Comparison of ENCODE assay signal across 21 cellular contexts in the genomic region with DNA sequence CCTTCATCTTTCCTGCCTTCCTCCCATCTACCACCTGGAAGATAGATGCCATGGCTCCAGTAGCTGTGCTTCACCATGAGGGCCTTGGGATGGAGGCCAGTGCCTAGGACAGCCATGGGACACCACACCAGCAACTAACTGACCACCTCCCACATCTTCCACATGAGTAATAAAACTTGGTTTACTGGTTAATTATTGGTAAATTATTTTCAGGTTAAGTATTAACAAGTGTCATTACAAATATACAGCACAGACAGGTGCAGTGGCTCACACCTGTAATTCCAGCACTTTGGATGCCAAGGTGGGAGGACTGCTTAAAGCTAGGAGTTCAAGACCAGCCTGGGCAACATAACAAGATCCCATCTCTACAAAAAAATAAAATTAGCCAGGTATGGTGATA. TPM values are rescaled to one million over a fixed set of nuclear protein-coding genes. Genes with fewer than 3 reads are reported as not detected.
A peak's percentile ranks its signal among the peaks of the same experiment; 100 is the strongest.
DNase-seq lines count a peak whose midpoint lies in the region; ATAC-seq and TF ChIP-seq lines count a peak whose summit lies in the region.
"Had no signal": no experiment of that assay in that cellular context is flagged by ENCODE, and none has a peak within 500 bp of the region (broad histone marks: within the 10 kb centered on the region; RNA-seq: fewer than 3 reads in every experiment).

No MANE protein-coding gene starts in this region.

- no peak for TF ChIP-seq CTCF in brain (conservative IDR thresholded peaks at IDR 0.05)
- no peak for TF ChIP-seq CTCF in BE2C (IDR thresholded peaks at IDR 0.05; ENCODE audit: low read depth, low read length)

- H3K4me1 Mint-ChIP-seq in T-helper 17 cell, result peaks cover 18% of the 10 kb centered on the region
- peaks cover 82% of the 10 kb centered on the region for H3K4me1 Mint-ChIP-seq in brain
- peaks cover 21% of the 10 kb centered on the region for H3K4me1 Mint-ChIP-seq in stimulated activated effector memory CD8-positive, alpha-beta T cell treated with anti-CD3 and anti-CD28 coated beads, Interleukin-12 subunit alpha, Interleukin-12 subunit beta, amount 100 ng/mL, for 72 hours

- no peaks in the 10 kb centered on the region for H3K9me3 ChIP-seq in T-helper 17 cell (ENCODE audit: control insufficient read depth, low read length, poor library complexity, severe bottlenecking)
- no peaks in the 10 kb centered on the region for H3K9me3 ChIP-seq in BE2C
- H3K9me3 ChIP-seq: Caco-2, Peyer's patch had no signal

- H3K9me3 Mint-ChIP-seq in brain, result no peaks in the 10 kb centered on the region
- no peaks in the 10 kb centered on the region for H3K9me3 Mint-ChIP-seq in stimulated activated effector memory CD8-positive, alpha-beta T cell treated with anti-CD3 and anti-CD28 coated beads, Interleukin-12 subunit alpha, Interleukin-12 subunit beta, amount 100 ng/mL, for 72 hours
- H3K9me3 Mint-ChIP-seq: CD4-positive, alpha-beta T cell had no signal

- H3K27me3 Mint-ChIP-seq in T-helper 17 cell, result no peaks in the 10 kb centered on the region
- H3K27me3 Mint-ChIP-seq in brain, result no peaks in the 10 kb centered on the region
- H3K27me3 Mint-ChIP-seq: B cell; CD4-positive, alpha-beta T cell had no signal

- no peak overlapping the region for H3K4me3 Mint-ChIP-seq in T-helper 17 cell
- H3K4me3 Mint-ChIP-seq in brain, result no peak overlapping the region
- no peak overlapping the region for H3K4me3 Mint-ChIP-seq in stimulated activated effector memory CD8-positive, alpha-beta T cell treated with anti-CD3 and anti-CD28 coated beads, Interleukin-12 subunit alpha, Interleukin-12 subunit beta, amount 100 ng/mL, for 72 hours
- H3K4me3 Mint-ChIP-seq: B cell; CD4-positive, alpha-beta T cell had no signal

- H3K4me3 ChIP-seq in BE2C (ENCODE audit: low read depth, low read length), result no peak overlapping the region
- H3K4me3 ChIP-seq: GM12878, Peyer's patch had no signal

- no peaks in the 10 kb centered on the region for H3K27me3 ChIP-seq in BE2C
- H3K27me3 ChIP-seq: Peyer's patch had no signal

- H3K36me3 ChIP-seq in BE2C, result no peaks in the 10 kb centered on the region

- H3K4me1 ChIP-seq in BE2C, result peaks cover 12% of the 10 kb centered on the region
- H3K4me1 ChIP-seq: Caco-2 had no signal

- peak overlapping the region; percentile 54 for H3K27ac Mint-ChIP-seq in T-helper 17 cell
- H3K27ac Mint-ChIP-seq in brain, result peak overlapping the region; percentile 2 to 99 (median 99)
- H3K27ac Mint-ChIP-seq in stimulated activated effector memory CD8-positive, alpha-beta T cell treated with anti-CD3 and anti-CD28 coated beads, Interleukin-12 subunit alpha, Interleukin-12 subunit beta, amount 100 ng/mL, for 72 hours, result peak overlapping the region; percentile 6
- H3K27ac Mint-ChIP-seq: B cell; CD4-positive, alpha-beta T cell had no signal

- no peak for ATAC-seq in T-helper 17 cell
- ATAC-seq in stimulated activated effector memory CD8-positive, alpha-beta T cell treated with anti-CD3 and anti-CD28 coated beads, Interleukin-12 subunit alpha, Interleukin-12 subunit beta, amount 100 ng/mL, for 72 hours, result no peak
- no peak for ATAC-seq in HG03097 (IDR thresholded peaks at IDR 0.05; ENCODE audit: low FRiP score, unreplicated experiment)
- ATAC-seq: GM12878 had no signal

- DNase-seq in T-helper 17 cell, result no peak
- peak; percentile 57 for DNase-seq in kidney tubule cell (ENCODE audit: low spot score)
- DNase-seq in stimulated activated effector memory CD8-positive, alpha-beta T cell treated with anti-CD3 and anti-CD28 coated beads, Interleukin-12 subunit alpha, Interleukin-12 subunit beta, amount 100 ng/mL, for 72 hours (ENCODE audit: low spot score in 2 of 2), result no peak
- no peak for DNase-seq in BE2C
- no peak for DNase-seq in occipital lobe (lab: John Stamatoyannopoulos, UW)
- DNase-seq: Caco-2; CD4-positive, alpha-beta T cell; NCI-H1417; NCI-H187; NCI-H2107; NCI-H510A; NCI-H748 treated with DMSO at 0.1 percent for 48 hours; NK-92 treated with Interleukin-12 subunit alpha and Interleukin-12 subunit beta, amount 100 ng/mL, for 24 hours; Peyer's patch had no signal

- H3K36me3 Mint-ChIP-seq in T-helper 17 cell (ENCODE audit: low read depth), result no peaks in the 10 kb centered on the region
- H3K36me3 Mint-ChIP-seq in brain, result peaks cover 33% of the 10 kb centered on the region
- H3K36me3 Mint-ChIP-seq in stimulated activated effector memory CD8-positive, alpha-beta T cell treated with anti-CD3 and anti-CD28 coated beads, Interleukin-12 subunit alpha, Interleukin-12 subunit beta, amount 100 ng/mL, for 72 hours, result peaks cover 5% of the 10 kb centered on the region

RNA-seq across cellular contexts. Expression of a gene that starts 14.0 kb away (rescaled TPM):
- total RNA-seq in T-helper 17 cell (10 to 100 TPM; 20.2 to 29.5 TPM), occipital lobe (11.1 TPM)
- 161 TPM for polyA plus RNA-seq in brain (ENCODE audit: insufficient read depth, low read depth, low replicate concordance)
- 26.6 TPM for polyA plus RNA-seq in BE2C (2012; ENCODE audit: insufficient read depth, insufficient read length, low read depth)

RNA-seq across cellular contexts. Expression of a gene that starts 31.6 kb away (rescaled TPM):
- under 1 TPM; 0.08 to 0.20 TPM for total RNA-seq in T-helper 17 cell
- 0.90 TPM for polyA plus RNA-seq in brain (ENCODE audit: insufficient read depth, low read depth, low replicate concordance)
- polyA plus RNA-seq in BE2C (2012; ENCODE audit: insufficient read depth, insufficient read length, low read depth), result not detected
- not detected for total RNA-seq in occipital lobe
- total RNA-seq: A172, HT1080, M059J, Peyer's patch had no signal

RNA-seq across cellular contexts. Expression of a gene that starts 48.4 kb away (rescaled TPM):
- total RNA-seq in T-helper 17 cell (10 to 100 TPM; 31.9 to 58.8 TPM), occipital lobe (27.0 TPM)
- polyA plus RNA-seq in brain (ENCODE audit: insufficient read depth, low read depth, low replicate concordance), result 123 TPM
- 179 TPM for polyA plus RNA-seq in BE2C (2012; ENCODE audit: insufficient read depth, insufficient read length, low read depth)

RNA-seq across cellular contexts. Expression of a gene that starts 50.1 kb away (rescaled TPM):
- total RNA-seq in T-helper 17 cell, result 10 to 100 TPM; 40.5 to 45.4 TPM
- polyA plus RNA-seq in brain (ENCODE audit: insufficient read depth, low read depth, low replicate concordance), result 116 TPM
- polyA plus RNA-seq in BE2C (2012; ENCODE audit: insufficient read depth, insufficient read length, low read depth), result 50.7 TPM
- 51.2 TPM for total RNA-seq in occipital lobe

Comparison
In these comparisons a context has a peak if more than half of its experiments do, and no peak if none do; other contexts are left out.
1. H3K27ac Mint-ChIP-seq: peak in every context shown above with its lines; median percentile 99 in brain; 54 in T-helper 17 cell; 6 in stimulated activated effector memory CD8-positive, alpha-beta T cell treated with anti-CD3 and anti-CD28 coated beads, Interleukin-12 subunit alpha, Interleukin-12 subunit beta, amount 100 ng/mL, for 72 hours.